In the genomic region with DNA sequence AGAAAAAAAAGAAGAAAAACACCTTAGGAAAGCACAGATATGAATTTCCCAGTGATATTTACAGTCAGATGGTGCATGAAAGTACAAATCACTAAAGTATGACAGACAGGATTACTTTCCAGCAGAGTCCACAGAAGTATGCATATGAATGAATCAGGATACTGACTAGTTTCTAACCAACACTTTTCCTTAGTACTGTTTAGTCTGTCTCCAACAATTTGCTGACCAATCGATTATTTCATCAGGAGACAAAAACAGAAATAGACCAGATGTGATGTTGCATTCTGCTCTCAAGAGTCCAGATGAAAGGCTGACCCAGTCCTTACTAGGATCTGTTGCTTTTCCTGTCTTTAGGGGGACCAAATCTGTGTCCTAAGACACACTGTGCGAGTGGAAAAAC, we compare ENCODE assay signal across 15 cellular contexts. TPM values are rescaled to one million over a fixed set of nuclear protein-coding genes. Genes with fewer than 3 reads are reported as not detected.
DNase-seq lines count a peak whose midpoint lies in the region; ATAC-seq, FAIRE-seq and TF ChIP-seq lines count a peak whose summit lies in the region.
"Had no signal": no experiment of that assay in that cellular context is flagged by ENCODE, and none has a peak within 500 bp of the region (broad histone marks: within the 10 kb centered on the region; RNA-seq: fewer than 3 reads in every experiment).

No MANE protein-coding gene starts in this region.

- no peak overlapping the region for H3K27ac Mint-ChIP-seq in natural killer cell treated with Interleukin-12 subunit alpha and Interleukin-12 subunit beta and Interleukin-15 and Interleukin-18, amount 100 ng/mL, for 72 hours

- no peak overlapping the region for H3K4me3 Mint-ChIP-seq in natural killer cell treated with Interleukin-12 subunit alpha and Interleukin-12 subunit beta and Interleukin-15 and Interleukin-18, amount 100 ng/mL, for 72 hours

- no peaks in the 10 kb centered on the region for H3K27me3 ChIP-seq in bronchial epithelial cell (ENCODE audit: control insufficient read depth, insufficient read depth, low read length)
- H3K27me3 ChIP-seq: BLaER1 treated with 17β-estradiol and CSF1 and Interleukin-3, amounts not matched to agents 10 nM and 100 nM had no signal

- H3K36me3 ChIP-seq in bronchial epithelial cell (ENCODE audit: control insufficient read depth, insufficient read depth, low read length), result peaks cover 2% of the 10 kb centered on the region

- H3K4me1 Mint-ChIP-seq in natural killer cell treated with Interleukin-12 subunit alpha and Interleukin-12 subunit beta and Interleukin-15 and Interleukin-18, amount 100 ng/mL, for 72 hours (ENCODE audit: low read depth in 2 of 2), result no peaks in the 10 kb centered on the region

- no peak for ATAC-seq in natural killer cell treated with Interleukin-12 subunit alpha and Interleukin-12 subunit beta and Interleukin-15 and Interleukin-18, amount 100 ng/mL, for 72 hours
- ATAC-seq: Panc1 had no signal

- H3K9me3 Mint-ChIP-seq in natural killer cell treated with Interleukin-12 subunit alpha and Interleukin-12 subunit beta and Interleukin-15 and Interleukin-18, amount 100 ng/mL, for 72 hours, result no peaks in the 10 kb centered on the region

- FAIRE-seq in bronchial epithelial cell (lab: Jason Lieb, UNC), result no peak

- no peak for TF ChIP-seq CTCF in bronchial epithelial cell (IDR thresholded peaks at IDR 0.05; ENCODE audit: insufficient read depth, low read length, severe bottlenecking)
- TF ChIP-seq CTCF in fibroblast of villous mesenchyme (IDR thresholded peaks at IDR 0.05; ENCODE audit: insufficient read depth, low read depth, low read length), result no peak

- H3K4me3 ChIP-seq in bronchial epithelial cell (ENCODE audit: low read depth, low read length) (no peak overlapping the region), fibroblast of villous mesenchyme (ENCODE audit: low read depth, low read length) (no peak overlapping the region)
- H3K4me3 ChIP-seq: BLaER1 treated with 17β-estradiol and CSF1 and Interleukin-3, amounts not matched to agents 10 nM and 100 nM had no signal

- peaks cover 25% of the 10 kb centered on the region for H3K36me3 Mint-ChIP-seq in natural killer cell treated with Interleukin-12 subunit alpha and Interleukin-12 subunit beta and Interleukin-15 and Interleukin-18, amount 100 ng/mL, for 72 hours

- H3K27me3 Mint-ChIP-seq in natural killer cell treated with Interleukin-12 subunit alpha and Interleukin-12 subunit beta and Interleukin-15 and Interleukin-18, amount 100 ng/mL, for 72 hours, result no peaks in the 10 kb centered on the region

- DNase-seq in DMS79 treated with DMSO at 0.1 percent for 48 hours (lab: John Stamatoyannopoulos, UW) (peak; percentile 30), DMS79 (lab: John Stamatoyannopoulos, UW) (no peak), bronchial epithelial cell (ENCODE audit: low read depth) (peak; percentile 8), fibroblast of villous mesenchyme (ENCODE audit: low read depth) (peak; percentile 19), superior temporal gyrus (ENCODE audit: extremely low spot score) (peak; percentile 14), NOMO-1 (lab: John Stamatoyannopoulos, UW; ENCODE audit: unreplicated experiment in 2 of 2) (no peak), NCI-H2081 (lab: John Stamatoyannopoulos, UW) (no peak)
- no peak for DNase-seq in natural killer cell treated with Interleukin-12 subunit alpha and Interleukin-12 subunit beta and Interleukin-15 and Interleukin-18, amount 100 ng/mL, for 72 hours (ENCODE audit: low spot score)
- DNase-seq: GOT3, KBM-7, NCI-H1436, NCI-H2081 treated with DMSO at 0.1 percent for 48 hours, NCI-H524 had no signal

RNA-seq across cellular contexts. Expression of gene SLC35B4, which starts 14.6 kb away (rescaled TPM):
- total RNA-seq in bronchial epithelial cell, result 8.2 and 11.5 TPM in 2 replicates
- 17.7 and 24.2 TPM in 2 replicates for total RNA-seq in fibroblast of villous mesenchyme
- total RNA-seq in natural killer cell treated with Interleukin-12 subunit alpha and Interleukin-12 subunit beta and Interleukin-15 and Interleukin-18, amount 100 ng/mL, for 72 hours, result 10 to 100 TPM; 22.7 to 32.0 TPM

Comparison
In these comparisons a context has a peak if more than half of its experiments do, and no peak if none do; other contexts are left out.
1. DNase-seq: peak in DMS79 treated with DMSO at 0.1 percent for 48 hours (single experiment), bronchial epithelial cell (single experiment), fibroblast of villous mesenchyme (single experiment) and superior temporal gyrus (single experiment); none in DMS79 (single experiment), natural killer cell treated with Interleukin-12 subunit alpha and Interleukin-12 subunit beta and Interleukin-15 and Interleukin-18, amount 100 ng/mL, for 72 hours (single experiment), NOMO-1 (0 of 2) and NCI-H2081 (0 of 2).